ENCODE assay signal across 8 cellular contexts in genomic region chr12:57817990-57818331, GRCh38. TPM values are rescaled to one million over a fixed set of nuclear protein-coding genes. Genes with fewer than 3 reads are reported as not detected.
DNase-seq lines count a peak whose midpoint lies in the region; ATAC-seq and TF ChIP-seq lines count a peak whose summit lies in the region.
"Not testable (repeated sequence)": the region's sequence is repeated elsewhere in the genome, so short reads cannot be mapped to it uniquely, and the experiment has no call there.

No MANE protein-coding gene starts in this region.

- H3K9me3 Mint-ChIP-seq in CD4-positive, alpha-beta T cell; glutamatergic neuron (ENCODE audit: unreplicated experiment): not testable (repeated sequence)

- ATAC-seq in CD4-positive, alpha-beta T cell (ENCODE audit: poor library complexity); upper lobe of left lung (ENCODE audit: low FRiP score in 2 of 2): not testable (repeated sequence)

- TF ChIP-seq CTCF in CD4-positive, alpha-beta T cell (IDR thresholded peaks at IDR 0.05); glutamatergic neuron (IDR thresholded peaks at IDR 0.05; ENCODE audit: partially characterized antibody, unreplicated experiment); parathyroid adenoma (IDR thresholded peaks at IDR 0.05); stomach (IDR thresholded peaks at IDR 0.05); upper lobe of left lung (IDR thresholded peaks at IDR 0.05): not testable (repeated sequence)

- not testable (repeated sequence) for H3K4me2 ChIP-seq in parathyroid adenoma (ENCODE audit: low read length)

- TF ChIP-seq POLR2A in stomach (IDR thresholded peaks at IDR 0.05); upper lobe of left lung (IDR thresholded peaks at IDR 0.05): not testable (repeated sequence)

- H3K4me1 ChIP-seq in SJCRH30, parathyroid adenoma: not testable (repeated sequence)
- peaks cover 15 to 79% (median 47%) of the 10 kb centered on the region in 4 donors for H3K4me1 ChIP-seq in stomach
- peaks cover 55 to 75% (median 65%) of the 10 kb centered on the region in 4 donors for H3K4me1 ChIP-seq in upper lobe of left lung

- not testable (repeated sequence) for TF ChIP-seq EP300 in stomach (IDR thresholded peaks at IDR 0.05); upper lobe of left lung (IDR thresholded peaks at IDR 0.05)

- not testable (repeated sequence) for H2AFZ ChIP-seq in parathyroid adenoma

- CTCF ChIA-PET in CD4-positive, alpha-beta T cell (lab: Charles Lee) = interaction anchor here (1.9 kb wide), 1 partner anchor 87 kb away, joined by 10 read pairs; no protein-coding TSS in a partner anchor

- not testable (repeated sequence) for H3K9me3 ChIP-seq in CD4-positive, alpha-beta T cell (ENCODE audit: control insufficient read depth, low read length); SJCRH30 (replicated peaks); parathyroid adenoma (ENCODE audit: control insufficient read depth, low read length); stomach; upper lobe of left lung

- H3K4me3 Mint-ChIP-seq in CD4-positive, alpha-beta T cell; glutamatergic neuron (ENCODE audit: unreplicated experiment): not testable (repeated sequence)

- DNase-seq in CD4-positive, alpha-beta T cell; glutamatergic neuron; stomach; upper lobe of left lung: not testable (repeated sequence)
- DNase-seq in SJCRH30 = peak; percentile 57 to 67

- H3K27me3 ChIP-seq in CD4-positive, alpha-beta T cell (ENCODE audit: control insufficient read depth, insufficient read depth, low read length); SJCRH30; layer of hippocampus (ENCODE audit: control insufficient read depth, insufficient read depth, low read length); parathyroid adenoma (ENCODE audit: control insufficient read depth, insufficient read depth, low read length); stomach; upper lobe of left lung: not testable (repeated sequence)

- peaks cover 28% of the 10 kb centered on the region for H3K36me3 Mint-ChIP-seq in CD4-positive, alpha-beta T cell (ENCODE audit: low read depth)
- H3K36me3 Mint-ChIP-seq in glutamatergic neuron (ENCODE audit: unreplicated experiment) = not testable (repeated sequence)

- H3K4me3 ChIP-seq in SJCRH30; parathyroid adenoma (ENCODE audit: low read depth, low read length); stomach; upper lobe of left lung: not testable (repeated sequence)

- H3K27ac ChIP-seq in CD4-positive, alpha-beta T cell (ENCODE audit: low read depth, low read length); SJCRH30: not testable (repeated sequence)
- peak overlapping the region; percentile 21 for H3K27ac ChIP-seq in cingulate gyrus (ENCODE audit: low read depth, low read length)
- peak overlapping the region; percentile 27 for H3K27ac ChIP-seq in layer of hippocampus (ENCODE audit: low read depth, low read length)
- H3K27ac ChIP-seq in parathyroid adenoma = peak overlapping the region; percentile 33
- peak overlapping the region in 3 of 5 donors; percentile 38 to 66 (median 53) for H3K27ac ChIP-seq in stomach
- peak overlapping the region; percentile 59 to 88 (median 72) for H3K27ac ChIP-seq in upper lobe of left lung

- intact Hi-C loops in CD4-positive, alpha-beta T cell (cut with DNase I, micrococcal nuclease); stomach (cut with DNase I; ENCODE audit: low total_unique reads): not testable (repeated sequence)

- H3K36me3 ChIP-seq in SJCRH30 (peaks cover 39% of the 10 kb centered on the region), stomach (peaks cover 30 to 53% (median 43%) of the 10 kb centered on the region in 4 donors), upper lobe of left lung (peaks cover 14 to 50% (median 35%) of the 10 kb centered on the region in 4 donors)
- not testable (repeated sequence) for H3K36me3 ChIP-seq in parathyroid adenoma (ENCODE audit: control insufficient read depth, insufficient read depth, low read length)

- H3K79me2 ChIP-seq in parathyroid adenoma = not testable (repeated sequence)

- H3K27ac Mint-ChIP-seq in CD4-positive, alpha-beta T cell = peak overlapping the region; percentile 51
- H3K27ac Mint-ChIP-seq in glutamatergic neuron (ENCODE audit: unreplicated experiment) = peak overlapping the region; percentile 88

- H3K9ac ChIP-seq in parathyroid adenoma = not testable (repeated sequence)

- H3K27me3 Mint-ChIP-seq in CD4-positive, alpha-beta T cell; glutamatergic neuron (ENCODE audit: unreplicated experiment): not testable (repeated sequence)

- POLR2A ChIA-PET in CD4-positive, alpha-beta T cell (lab: Charles Lee) = interaction anchor here (1.0 to 1.7 kb wide), 8 partner anchors 16 to 35 kb away, joined by 3 to 6 read pairs (median 4); partner anchors contain the start of genes CTDSP2 and TSFM

- 72 to 96% (median 83%) methylated on average over 3 of the region's 3 CpGs for WGBS in stomach, 5 donors
- 75 to 88% methylated on average over 3 of the region's 3 CpGs for WGBS in upper lobe of left lung, 2 donors

- not testable (repeated sequence) for H3K4me1 Mint-ChIP-seq in CD4-positive, alpha-beta T cell (ENCODE audit: low read depth)
- H3K4me1 Mint-ChIP-seq in glutamatergic neuron (ENCODE audit: low read depth, unreplicated experiment) = peaks cover 25% of the 10 kb centered on the region

RNA-seq across cellular contexts. Expression of gene AVIL, which starts 0.6 kb away (rescaled TPM):
- 1 to 10 TPM in 1 of 2 experiments, under 1 TPM in 1; 0.60 to 1.2 TPM for total RNA-seq in CD4-positive, alpha-beta T cell
- total RNA-seq in SJCRH30 (2014; rRNA removed; shearing (Covaris generic)) = 107 and 111 TPM in 2 replicates
- total RNA-seq in glutamatergic neuron (ENCODE audit: unreplicated experiment) (4.8 TPM), stomach (1 to 10 TPM in 4 of 5 donors, under 1 TPM in 1; 0.45 to 5.8 (median 4.1) TPM), upper lobe of left lung (10 to 100 TPM in 3 of 6 donors, 1 to 10 TPM in 3; 4.9 to 57.6 (median 8.7) TPM)
- polyA plus RNA-seq in stomach = 1 to 10 TPM; 1.5 to 5.9 (median 2.3) TPM

RNA-seq across cellular contexts. Expression of gene CTDSP2, which starts 28.6 kb away (rescaled TPM):
- total RNA-seq in CD4-positive, alpha-beta T cell = 10 to 100 TPM; 86.2 to 86.4 TPM
- total RNA-seq in SJCRH30 (2014; rRNA removed; shearing (Covaris generic)) = 803 and 887 TPM in 2 replicates
- total RNA-seq in glutamatergic neuron (ENCODE audit: unreplicated experiment) (127 TPM), stomach (100 to 1,000 TPM in 2 of 5 donors, 10 to 100 TPM in 3; 64.6 to 152 (median 82.4) TPM), upper lobe of left lung (100 to 1,000 TPM; 153 to 226 (median 175) TPM)
- 10 to 100 TPM; 28.4 to 67.4 (median 65.4) TPM for polyA plus RNA-seq in stomach

RNA-seq across cellular contexts. Expression of gene TSFM, which starts 35.4 kb away (rescaled TPM):
- 10 to 100 TPM; 25.8 to 26.9 TPM for total RNA-seq in CD4-positive, alpha-beta T cell
- total RNA-seq in SJCRH30 (2014; rRNA removed; shearing (Covaris generic)) = 440 and 505 TPM in 2 replicates
- total RNA-seq in glutamatergic neuron (ENCODE audit: unreplicated experiment) (35.7 TPM), stomach (10 to 100 TPM in 2 of 5 donors, 1 to 10 TPM in 3; 2.3 to 13.8 (median 8.0) TPM), upper lobe of left lung (10 to 100 TPM in 4 of 6 donors, 1 to 10 TPM in 2; 5.0 to 34.0 (median 22.8) TPM)
- polyA plus RNA-seq in stomach = 10 to 100 TPM; 32.0 to 39.3 (median 37.0) TPM

RNA-seq across cellular contexts. Expression of gene EEF1AKMT3, which starts 45.5 kb away (rescaled TPM):
- 1 to 10 TPM; 1.1 to 1.4 TPM for total RNA-seq in CD4-positive, alpha-beta T cell
- total RNA-seq in SJCRH30 (2014; rRNA removed; shearing (Covaris generic)) = 93.5 and 100 TPM in 2 replicates
- total RNA-seq in glutamatergic neuron (ENCODE audit: unreplicated experiment) (3.3 TPM), stomach (10 to 100 TPM in 4 of 5 donors, 1 to 10 TPM in 1; 4.0 to 61.4 (median 16.4) TPM), upper lobe of left lung (10 to 100 TPM in 2 of 6 donors, 1 to 10 TPM in 4; 4.2 to 18.3 (median 6.4) TPM)
- polyA plus RNA-seq in stomach = 1 to 10 TPM; 3.3 to 5.2 (median 3.5) TPM

RNA-seq across cellular contexts. Expression of gene METTL1, which starts 46.1 kb away (rescaled TPM):
- 10 to 100 TPM in 1 of 2 experiments, 1 to 10 TPM in 1; 9.3 to 12.0 TPM for total RNA-seq in CD4-positive, alpha-beta T cell
- total RNA-seq in SJCRH30 (2014; rRNA removed; shearing (Covaris generic)) = 316 and 341 TPM in 2 replicates
- total RNA-seq in glutamatergic neuron (ENCODE audit: unreplicated experiment) (9.1 TPM), stomach (10 to 100 TPM in 3 of 5 donors, 1 to 10 TPM in 2; 4.4 to 37.9 (median 13.2) TPM), upper lobe of left lung (10 to 100 TPM in 4 of 6 donors, 1 to 10 TPM in 2; 1.3 to 30.2 (median 16.9) TPM)
- polyA plus RNA-seq in stomach = 10 to 100 TPM; 13.7 to 24.7 (median 20.2) TPM

Comparison
In these comparisons a context has a peak if more than half of its experiments do, and no peak if none do; other contexts are left out.
1. RNA of gene TSFM, which starts 35.4 kb away (total RNA-seq): 440 to 505 TPM in SJCRH30; 35.7 TPM in glutamatergic neuron (single experiment), 25.8 to 26.9 TPM in CD4-positive, alpha-beta T cell, 5.0 to 34.0 TPM in upper lobe of left lung and 2.3 to 13.8 TPM in stomach; every median in the first group is over 10 times any median in the second.